In the genomic region with DNA sequence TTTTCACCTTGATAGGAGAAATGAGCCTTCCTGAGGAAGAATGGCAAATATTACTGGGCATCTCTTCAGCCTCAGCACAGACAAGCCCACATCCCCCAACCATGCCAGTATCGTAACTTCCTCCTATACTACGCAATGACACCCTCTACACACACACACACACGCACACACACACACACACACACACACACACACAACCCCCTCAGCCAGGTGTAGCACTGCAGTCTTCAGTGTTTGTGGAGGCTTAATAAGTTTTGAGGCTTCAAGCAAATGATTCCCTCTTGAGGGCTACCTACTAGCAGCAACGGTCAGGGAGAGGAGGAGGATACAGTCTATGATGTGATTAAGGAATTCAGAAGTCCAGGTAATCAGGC, we compare ENCODE assay signal across 8 cellular contexts. TPM values are rescaled to one million over a fixed set of nuclear protein-coding genes. Genes with fewer than 3 reads are reported as not detected.
A peak's percentile ranks its signal among the peaks of the same experiment; 100 is the strongest.
DNase-seq lines count a peak whose midpoint lies in the region; ATAC-seq and TF ChIP-seq lines count a peak whose summit lies in the region.

No MANE protein-coding gene starts in this region.

- WGBS in endodermal cell (ENCODE audit: insufficient coverage in 1 of 2, insufficient read length in 1 of 2), 2 experiments = 56% methylated on average over 3 of the region's 4 CpGs; no CpG with 5 or more reads in 1 of the 2 experiments

- H3K4me3 Mint-ChIP-seq in activated CD4-positive, alpha-beta T cell treated with anti-CD3 and anti-CD28 coated beads, Interleukin-2, amount 10 ng/mL, durations not matched to agents 7 days and 5 days = peak overlapping the region; percentile 89
- H3K4me3 Mint-ChIP-seq in endodermal cell = peak overlapping the region; percentile 60

- H3K27me3 ChIP-seq in HUES6 (ENCODE audit: control insufficient read depth, insufficient read depth, low read length) (peaks cover 28% of the 10 kb centered on the region), endodermal cell (ENCODE audit: control insufficient read depth, insufficient read depth, low read length, poor library complexity, severe bottlenecking) (peaks cover 37% of the 10 kb centered on the region), neural cell (ENCODE audit: insufficient read depth, low read depth, low read length) (peaks cover 40% of the 10 kb centered on the region)

- H3K9me2 ChIP-seq in neural cell (ENCODE audit: insufficient read depth, low read length) = no peaks in the 10 kb centered on the region

- DNase-seq in AML-193 (lab: John Stamatoyannopoulos, UW) (peak; percentile 18 to 38), endodermal cell (peak; percentile 61), 8988T (no peak), D341Med (ENCODE audit: low spot score) (no peak)
- peak; percentile 52 for DNase-seq in activated CD4-positive, alpha-beta T cell treated with anti-CD3 and anti-CD28 coated beads, Interleukin-2, amount 10 ng/mL, durations not matched to agents 7 days and 5 days

- H3K4me3 ChIP-seq in HUES6 (ENCODE audit: low read depth, low read length) (peak overlapping the region; percentile 63), endodermal cell (ENCODE audit: low read length) (peak overlapping the region; percentile 84), neural cell (ENCODE audit: low read length) (peak overlapping the region; percentile 67)

- H3K27ac ChIP-seq in HUES6 (ENCODE audit: low read depth, low read length) (no peak overlapping the region), endodermal cell (ENCODE audit: low read depth, low read length) (no peak overlapping the region), neural cell (ENCODE audit: low read length) (no peak overlapping the region)

- H3K9me3 ChIP-seq in HUES6 (ENCODE audit: control insufficient read depth, insufficient read depth, low read depth, low read length) (no peaks in the 10 kb centered on the region), endodermal cell (ENCODE audit: control insufficient read depth, low read length) (no peaks in the 10 kb centered on the region), neural cell (ENCODE audit: low read length) (no peaks in the 10 kb centered on the region)

- no peak for TF ChIP-seq RAD21 in neural cell (conservative IDR thresholded peaks at IDR 0.05)

- CTCF ChIA-PET in activated CD4-positive, alpha-beta T cell treated with anti-CD3 and anti-CD28 coated beads, Interleukin-2, amount 10 ng/mL, durations not matched to agents 7 days and 5 days (lab: Charles Lee) = interaction anchor here (0.6 to 3.1 kb wide), 5 partner anchors 14 to 673 kb away, joined by 3 to 19 read pairs (median 4); partner anchors contain the start of gene RAB5B

- H3K27me3 Mint-ChIP-seq in activated CD4-positive, alpha-beta T cell treated with anti-CD3 and anti-CD28 coated beads, Interleukin-2, amount 10 ng/mL, durations not matched to agents 7 days and 5 days = no peaks in the 10 kb centered on the region
- peaks cover 65% of the 10 kb centered on the region for H3K27me3 Mint-ChIP-seq in endodermal cell (ENCODE audit: insufficient read depth)

- no peaks in the 10 kb centered on the region for H3F3A ChIP-seq in neural cell (ENCODE audit: insufficient read depth, low read length, poor library complexity, severe bottlenecking)

- no peak overlapping the region for H2AFZ ChIP-seq in neural cell (ENCODE audit: low read depth, low read length)

- POLR2A ChIA-PET in activated CD4-positive, alpha-beta T cell treated with anti-CD3 and anti-CD28 coated beads, Interleukin-2, amount 10 ng/mL, durations not matched to agents 7 days and 5 days (lab: Charles Lee) = interaction anchor here (1.1 kb wide), 1 partner anchor 105 kb away, joined by 3 read pairs; no protein-coding TSS in a partner anchor

- H3K4me1 ChIP-seq in HUES6 (ENCODE audit: control insufficient read depth, insufficient read depth, low read length) (peaks cover 20% of the 10 kb centered on the region), endodermal cell (ENCODE audit: control insufficient read depth, insufficient read depth, low read length) (peaks cover 6% of the 10 kb centered on the region)

- H3K27ac Mint-ChIP-seq in activated CD4-positive, alpha-beta T cell treated with anti-CD3 and anti-CD28 coated beads, Interleukin-2, amount 10 ng/mL, durations not matched to agents 7 days and 5 days = peak overlapping the region; percentile 96
- no peak overlapping the region for H3K27ac Mint-ChIP-seq in endodermal cell

- TF ChIP-seq CTCF in endodermal cell (conservative IDR thresholded peaks at IDR 0.05) (no peak), neural cell (IDR thresholded peaks at IDR 0.05; ENCODE audit: poor library complexity, severe bottlenecking) (no peak)

- peaks cover 69% of the 10 kb centered on the region for H3K36me3 Mint-ChIP-seq in activated CD4-positive, alpha-beta T cell treated with anti-CD3 and anti-CD28 coated beads, Interleukin-2, amount 10 ng/mL, durations not matched to agents 7 days and 5 days (ENCODE audit: low read depth)
- H3K36me3 Mint-ChIP-seq in endodermal cell (ENCODE audit: low read depth) = no peaks in the 10 kb centered on the region

- H3K36me3 ChIP-seq in HUES6 (ENCODE audit: control insufficient read depth, insufficient read depth, low read length) (no peaks in the 10 kb centered on the region), endodermal cell (ENCODE audit: control insufficient read depth, insufficient read depth, low read length) (no peaks in the 10 kb centered on the region), neural cell (ENCODE audit: insufficient read depth, low read length) (no peaks in the 10 kb centered on the region)

- no peaks in the 10 kb centered on the region for H3K9me3 Mint-ChIP-seq in activated CD4-positive, alpha-beta T cell treated with anti-CD3 and anti-CD28 coated beads, Interleukin-2, amount 10 ng/mL, durations not matched to agents 7 days and 5 days
- no peaks in the 10 kb centered on the region for H3K9me3 Mint-ChIP-seq in endodermal cell

- peaks cover 6% of the 10 kb centered on the region for H3K79me2 ChIP-seq in neural cell (replicated peaks; ENCODE audit: insufficient read depth, low read length)

- peaks cover 54% of the 10 kb centered on the region for H3K4me1 Mint-ChIP-seq in activated CD4-positive, alpha-beta T cell treated with anti-CD3 and anti-CD28 coated beads, Interleukin-2, amount 10 ng/mL, durations not matched to agents 7 days and 5 days
- peaks cover 11% of the 10 kb centered on the region for H3K4me1 Mint-ChIP-seq in endodermal cell

- no peak for TF ChIP-seq EP300 in neural cell (conservative IDR thresholded peaks at IDR 0.05; ENCODE audit: poor library complexity, severe bottlenecking)

- ATAC-seq in HG03045 (IDR thresholded peaks at IDR 0.05; ENCODE audit: unreplicated experiment) = no peak

- no peaks in the 10 kb centered on the region for H4K20me1 ChIP-seq in neural cell (ENCODE audit: insufficient read depth)

- H3K9ac ChIP-seq in HUES6 (ENCODE audit: low read length) (peak overlapping the region; percentile 36), endodermal cell (ENCODE audit: extremely low read depth, low read length, poor library complexity, severe bottlenecking) (no peak overlapping the region), neural cell (ENCODE audit: low read length) (no peak overlapping the region)

- peak overlapping the region; percentile 35 for H3K4me2 ChIP-seq in neural cell (ENCODE audit: low read length)

TF ChIP-seq in neural cell, 6 proteins besides CTCF, POLR2A, EP300 and RAD21 (continues in another document):
- TF ChIP-seq EZH2 (IDR thresholded peaks at IDR 0.05; ENCODE audit: borderline replicate concordance, insufficient read depth, low read length, poor library complexity, severe bottlenecking) = no peak
- TF ChIP-seq SMC3 (conservative IDR thresholded peaks at IDR 0.05; ENCODE audit: poor library complexity) = no peak
- TF ChIP-seq POLR2AphosphoS5 (IDR thresholded peaks at IDR 0.05) = no peak

RNA-seq across cellular contexts. Expression of gene DGKA, which starts 1.6 kb away (rescaled TPM):
- 100 to 1,000 TPM; 766 to 771 TPM for total RNA-seq in activated CD4-positive, alpha-beta T cell treated with anti-CD3 and anti-CD28 coated beads, Interleukin-2, amount 10 ng/mL, durations not matched to agents 7 days and 5 days
- 10 to 100 TPM; 10.2 to 11.1 TPM for total RNA-seq in endodermal cell
- 20.2 TPM for polyA plus RNA-seq in endodermal cell (2013, experiment 1 of 2)
- polyA plus RNA-seq in endodermal cell (2013, experiment 2 of 2) = 20.0 TPM
- polyA plus RNA-seq in neural cell = 1.1 and 1.2 TPM in 2 replicates
- polyA minus RNA-seq in neural cell = 2.8 and 2.9 TPM in 2 replicates

RNA-seq across cellular contexts. Expression of gene PYM1, which starts 4.8 kb away (rescaled TPM):
- total RNA-seq in activated CD4-positive, alpha-beta T cell treated with anti-CD3 and anti-CD28 coated beads, Interleukin-2, amount 10 ng/mL, durations not matched to agents 7 days and 5 days = 10 to 100 TPM; 50.3 to 50.7 TPM
- 10 to 100 TPM; 76.1 to 79.4 TPM for total RNA-seq in endodermal cell
- 46.9 TPM for polyA plus RNA-seq in endodermal cell (2013, experiment 1 of 2)
- 46.0 TPM for polyA plus RNA-seq in endodermal cell (2013, experiment 2 of 2)
- 45.7 and 49.3 TPM in 2 replicates for polyA plus RNA-seq in neural cell
- 25.6 and 31.9 TPM in 2 replicates for polyA minus RNA-seq in neural cell

RNA-seq across cellular contexts. Expression of gene PMEL, which starts 33.3 kb away (rescaled TPM):
- under 1 TPM in 1 of 2 experiments, not detected in 1; 0.37 TPM for total RNA-seq in activated CD4-positive, alpha-beta T cell treated with anti-CD3 and anti-CD28 coated beads, Interleukin-2, amount 10 ng/mL, durations not matched to agents 7 days and 5 days
- total RNA-seq in endodermal cell = 10 to 100 TPM; 17.2 to 20.8 TPM
- 116 TPM for polyA plus RNA-seq in endodermal cell (2013, experiment 1 of 2)
- polyA plus RNA-seq in endodermal cell (2013, experiment 2 of 2) = 78.8 TPM
- not detected in 2 replicates for polyA plus RNA-seq in neural cell
- polyA minus RNA-seq in neural cell = not detected in 2 replicates

RNA-seq across cellular contexts. Expression of gene CDK2, which starts 34.1 kb away (rescaled TPM):
- total RNA-seq in activated CD4-positive, alpha-beta T cell treated with anti-CD3 and anti-CD28 coated beads, Interleukin-2, amount 10 ng/mL, durations not matched to agents 7 days and 5 days = 100 to 1,000 TPM in 1 of 2 experiments, 10 to 100 TPM in 1; 96.6 to 106 TPM
- total RNA-seq in endodermal cell = 10 to 100 TPM; 60.8 to 69.8 TPM
- 98.5 TPM for polyA plus RNA-seq in endodermal cell (2013, experiment 1 of 2)
- polyA plus RNA-seq in endodermal cell (2013, experiment 2 of 2) = 97.2 TPM
- polyA plus RNA-seq in neural cell = 2.3 and 2.6 TPM in 2 replicates
- polyA minus RNA-seq in neural cell = 1.7 TPM in 1 of 2 replicates, not detected in the other

RNA-seq across cellular contexts. Expression of gene RAB5B, which starts 41.3 kb away (rescaled TPM):
- 10 to 100 TPM; 56.9 to 58.1 TPM for total RNA-seq in activated CD4-positive, alpha-beta T cell treated with anti-CD3 and anti-CD28 coated beads, Interleukin-2, amount 10 ng/mL, durations not matched to agents 7 days and 5 days
- total RNA-seq in endodermal cell = 10 to 100 TPM; 91.3 to 95.5 TPM
- polyA plus RNA-seq in endodermal cell (2013, experiment 1 of 2) = 90.8 TPM
- 94.2 TPM for polyA plus RNA-seq in endodermal cell (2013, experiment 2 of 2)
- 39.6 and 43.9 TPM in 2 replicates for polyA plus RNA-seq in neural cell
- 53.1 and 62.6 TPM in 2 replicates for polyA minus RNA-seq in neural cell

Comparison
In these comparisons a context has a peak if more than half of its experiments do, and no peak if none do; other contexts are left out.
1. DNase-seq: peak in AML-193 (2 of 2), activated CD4-positive, alpha-beta T cell treated with anti-CD3 and anti-CD28 coated beads, Interleukin-2, amount 10 ng/mL, durations not matched to agents 7 days and 5 days (single experiment) and endodermal cell (single experiment); none in 8988T (single experiment) and D341Med (single experiment).
2. RNA of gene DGKA, which starts 1.6 kb away (total RNA-seq): 766 to 771 TPM in activated CD4-positive, alpha-beta T cell treated with anti-CD3 and anti-CD28 coated beads, Interleukin-2, amount 10 ng/mL, durations not matched to agents 7 days and 5 days; 10.2 to 11.1 TPM in endodermal cell; every median in the first group is over 10 times any median in the second.
3. RNA of gene PMEL, which starts 33.3 kb away (total RNA-seq): 17.2 to 20.8 TPM in endodermal cell; 0.37 TPM in activated CD4-positive, alpha-beta T cell treated with anti-CD3 and anti-CD28 coated beads, Interleukin-2, amount 10 ng/mL, durations not matched to agents 7 days and 5 days; every median in the first group is over 10 times any median in the second.
4. Peak in every context shown above with its lines, with median percentiles within 50 percentile points of each other: H3K4me3 ChIP-seq.